16 cellular contexts compared by ENCODE assay signal in the genomic region with DNA sequence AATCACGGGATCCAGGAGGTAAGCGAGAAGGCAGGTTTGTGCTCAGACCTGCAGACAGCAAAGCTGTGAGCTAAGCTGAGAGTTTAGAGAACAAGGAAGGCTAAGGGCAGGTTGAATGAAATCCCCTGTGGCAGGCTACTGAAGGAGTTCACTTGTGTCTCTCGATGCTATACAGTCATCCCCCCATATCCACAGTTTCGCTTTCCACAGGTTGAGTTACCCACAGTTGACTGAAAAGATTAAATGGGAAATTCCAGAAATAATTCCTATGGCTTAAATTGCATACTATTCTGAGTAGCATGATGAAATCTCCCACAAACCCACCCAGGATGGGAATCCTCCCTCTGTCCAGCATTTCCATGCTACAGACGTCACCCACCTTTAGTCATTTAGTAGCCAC. TPM values are rescaled to one million over a fixed set of nuclear protein-coding genes. Genes with fewer than 3 reads are reported as not detected.
A peak's percentile ranks its signal among the peaks of the same experiment; 100 is the strongest.
DNase-seq lines count a peak whose midpoint lies in the region; ATAC-seq, FAIRE-seq and TF ChIP-seq lines count a peak whose summit lies in the region.
"Had no signal": no experiment of that assay in that cellular context is flagged by ENCODE, and none has a peak within 500 bp of the region (broad histone marks: within the 10 kb centered on the region; RNA-seq: fewer than 3 reads in every experiment).

No MANE protein-coding gene starts in this region.

- peak; percentile 21 for FAIRE-seq in GM12892 (lab: Jason Lieb, UNC)
- FAIRE-seq in astrocyte (lab: Jason Lieb, UNC), result no peak
- no peak for FAIRE-seq in frontal cortex (lab: Jason Lieb, UNC)

- H3K4me3 ChIP-seq in astrocyte (ENCODE audit: insufficient read depth, low read depth, low read length) (no peak overlapping the region), osteoblast (ENCODE audit: insufficient read depth, low read length) (no peak overlapping the region)
- H3K4me3 ChIP-seq: cardiac muscle cell, stomach had no signal

- no peak overlapping the region for H3K4me2 ChIP-seq in astrocyte (ENCODE audit: low read length)
- no peak overlapping the region for H3K4me2 ChIP-seq in osteoblast (ENCODE audit: insufficient read depth, low read length)

- no peak overlapping the region for H3K4me3 Mint-ChIP-seq in astrocyte (ENCODE audit: unreplicated experiment)
- H3K4me3 Mint-ChIP-seq: CD8-positive, alpha-beta memory T cell had no signal

- H3K27me3 ChIP-seq in astrocyte (ENCODE audit: insufficient read depth, low read length) (no peaks in the 10 kb centered on the region), osteoblast (ENCODE audit: insufficient read depth, low read length) (no peaks in the 10 kb centered on the region)
- H3K27me3 ChIP-seq: cardiac muscle cell, neutrophil, stomach had no signal

- no peak overlapping the region for H3K27ac ChIP-seq in astrocyte (ENCODE audit: low read depth, low read length)
- H3K27ac ChIP-seq in osteoblast (ENCODE audit: low read depth, low read length), result no peak overlapping the region
- H3K27ac ChIP-seq: cardiac muscle cell, neutrophil, stomach had no signal

- peaks cover 23% of the 10 kb centered on the region for H3K4me1 ChIP-seq in astrocyte (ENCODE audit: insufficient read depth, low read length)
- peaks cover 18% of the 10 kb centered on the region for H3K4me1 ChIP-seq in osteoblast (ENCODE audit: insufficient read depth, low read length)

- H3K4me1 Mint-ChIP-seq in astrocyte (ENCODE audit: low read depth, unreplicated experiment), result peaks cover 31% of the 10 kb centered on the region
- H3K4me1 Mint-ChIP-seq: CD8-positive, alpha-beta memory T cell had no signal

- H3K27me3 Mint-ChIP-seq in astrocyte (ENCODE audit: low read depth, unreplicated experiment), result no peaks in the 10 kb centered on the region
- H3K27me3 Mint-ChIP-seq: IgD-negative memory B cell had no signal

- TF ChIP-seq CTCF in astrocyte (IDR thresholded peaks at IDR 0.05; ENCODE audit: insufficient read depth, low read depth, low read length) (no peak), osteoblast (IDR thresholded peaks at IDR 0.05; ENCODE audit: extremely low read depth, low read depth, low read length) (no peak)

- H4K20me1 ChIP-seq in astrocyte (ENCODE audit: insufficient read depth, low read length), result peaks cover 10% of the 10 kb centered on the region
- peaks cover 2% of the 10 kb centered on the region for H4K20me1 ChIP-seq in osteoblast (ENCODE audit: insufficient read depth, low read length)

- DNase-seq in GM12892 (ENCODE audit: insufficient read length) (no peak), astrocyte (ENCODE audit: low read depth) (peak; percentile 16), GF-D8 (lab: John Stamatoyannopoulos, UW) (no peak), osteoblast (ENCODE audit: insufficient read length, low spot score, missing footprints) (no peak), frontal cortex (ENCODE audit: low spot score in 2 of 2) (no peak)
- DNase-seq in activated effector memory CD4-positive, alpha-beta T cell treated with anti-CD3 and anti-CD28 coated beads, Interleukin-2, amount 50 U/mL, for 16 hours, result no peak
- DNase-seq: activated naive CD4-positive, alpha-beta T cell treated with Interleukin-2 at 50 U/mL for 16 hours; CD8-positive, alpha-beta memory T cell; NCI-H1105 treated with DMSO at 0.1 percent for 48 hours; NCI-H345; stomach had no signal

- no peaks in the 10 kb centered on the region for H3K9me3 ChIP-seq in astrocyte (ENCODE audit: insufficient read depth, low read depth, low read length)
- H3K9me3 ChIP-seq in osteoblast (ENCODE audit: low read depth, low read length), result no peaks in the 10 kb centered on the region
- H3K9me3 ChIP-seq: neutrophil, stomach had no signal

- H3K79me2 ChIP-seq in astrocyte (ENCODE audit: insufficient read depth, low read length), result no peaks in the 10 kb centered on the region
- H3K79me2 ChIP-seq in osteoblast (ENCODE audit: insufficient read depth, low read length), result no peaks in the 10 kb centered on the region

- H2AFZ ChIP-seq in astrocyte (ENCODE audit: low read depth, low read length) (no peak overlapping the region), osteoblast (ENCODE audit: low read length) (no peak overlapping the region)

- no peaks in the 10 kb centered on the region for H3K36me3 ChIP-seq in astrocyte (ENCODE audit: insufficient read depth, low read length)
- no peaks in the 10 kb centered on the region for H3K36me3 ChIP-seq in osteoblast (ENCODE audit: insufficient read depth, low read length)
- H3K36me3 ChIP-seq: cardiac muscle cell, neutrophil had no signal

- no peak overlapping the region for H3K9ac ChIP-seq in astrocyte (ENCODE audit: low read length)

- TF ChIP-seq POLR2A in GM12892 (IDR thresholded peaks at IDR 0.05; ENCODE audit: low read depth, low read length), result no peak

- ATAC-seq in GM21381 (IDR thresholded peaks at IDR 0.05; ENCODE audit: unreplicated experiment), result peak; percentile 39
- peak; percentile 41 for ATAC-seq in HG03066 (IDR thresholded peaks at IDR 0.05; ENCODE audit: low read depth, unreplicated experiment)

- no peaks in the 10 kb centered on the region for H3K9me3 Mint-ChIP-seq in astrocyte (ENCODE audit: unreplicated experiment)
- H3K9me3 Mint-ChIP-seq: CD8-positive, alpha-beta memory T cell; IgD-negative memory B cell had no signal

- peaks cover 3% of the 10 kb centered on the region for H3K36me3 Mint-ChIP-seq in astrocyte (ENCODE audit: low read depth, unreplicated experiment)

- H3K27ac Mint-ChIP-seq in astrocyte (ENCODE audit: unreplicated experiment), result peak overlapping the region; percentile 17
- H3K27ac Mint-ChIP-seq: IgD-negative memory B cell had no signal

RNA-seq across cellular contexts. Expression of a gene that starts 49.6 kb away (rescaled TPM):
- 19.5 TPM for polyA plus RNA-seq in GM12892 (2012; ENCODE audit: missing spikeins)
- 14.2 and 15.6 TPM in 2 replicates for total RNA-seq in astrocyte
- total RNA-seq in osteoblast, result 27.5 and 41.5 TPM in 2 replicates
- 9.0 TPM for total RNA-seq in frontal cortex
